In the genomic region with DNA sequence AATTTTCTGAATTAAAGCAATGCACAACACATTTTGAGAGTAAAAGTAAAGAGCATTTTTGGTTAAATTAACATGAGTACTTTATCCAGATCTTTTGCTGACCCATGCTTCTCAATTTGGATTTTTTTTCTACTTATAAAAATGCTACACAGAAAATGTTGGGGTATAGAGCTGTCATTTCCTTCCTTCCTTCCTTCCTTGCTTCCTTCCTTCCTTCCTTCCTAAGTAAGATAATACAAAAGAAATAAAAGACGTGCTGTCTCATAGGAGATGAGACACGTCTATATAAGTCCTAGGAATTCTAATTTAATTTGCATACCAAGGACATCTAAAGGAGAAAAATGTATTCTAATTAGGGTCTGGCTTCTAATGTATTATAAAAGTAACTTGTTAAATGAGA, we compare ENCODE assay signal across 24 cellular contexts. TPM values are rescaled to one million over a fixed set of nuclear protein-coding genes. Genes with fewer than 3 reads are reported as not detected.
"Had no signal": no experiment of that assay in that cellular context is flagged by ENCODE, and none has a peak within 500 bp of the region (broad histone marks: within the 10 kb centered on the region; RNA-seq: fewer than 3 reads in every experiment).

No MANE protein-coding gene starts in this region.

- DNase-seq: islet precursor cell; left ventricle myocardium inferior; mesendoderm; naive thymus-derived CD4-positive, alpha-beta T cell; ovary; right lobe of liver; stimulated activated CD4-positive, alpha-beta T cell treated with anti-CD3 and anti-CD28 coated beads, Interleukin-1b, Interleukin-23, amount 100 ng/mL, for 48 hours; stimulated activated CD4-positive, alpha-beta T cell treated with anti-CD3 and anti-CD28 coated beads, Interleukin-2, amount 100 ng/mL, for 48 hours; stimulated activated naive B cell treated with anti-CD40 and anti-IgM and Interleukin-4, amounts not matched to agents 10 μg/mL and 1 μg/mL and 100 μg/mL, for 72 hours; stimulated activated naive CD8-positive, alpha-beta T cell treated with anti-CD3 and anti-CD28 coated beads, Interleukin-15, Interleukin-2, amounts not matched to agents 100 U/mL and 50 U/mL, for 24 hours; stomach; testis; thyroid gland; transverse colon; upper lobe of right lung had no signal

- H3K27me3 Mint-ChIP-seq: progenitor cell of endocrine pancreas had no signal

- H3K27ac ChIP-seq: hepatocyte, left ventricle myocardium inferior, ovary, right atrium auricular region, right lobe of liver, stomach, testis, thyroid gland, transverse colon, upper lobe of right lung had no signal

- H2AFZ ChIP-seq: hepatocyte had no signal

- H3K36me3 Mint-ChIP-seq: mesothelial cell of epicardium; naive thymus-derived CD4-positive, alpha-beta T cell; natural killer cell treated with Interleukin-12 subunit alpha and Interleukin-12 subunit beta and Interleukin-15 and Interleukin-18, amount 100 ng/mL, for 72 hours; stimulated activated naive B cell treated with anti-CD40 and anti-IgM and Interleukin-4, amounts not matched to agents 10 μg/mL and 1 μg/mL and 100 μg/mL, for 72 hours had no signal

- H3K4me1 Mint-ChIP-seq: naive thymus-derived CD4-positive, alpha-beta T cell; stimulated activated naive B cell treated with anti-CD40 and anti-IgM and Interleukin-4, amounts not matched to agents 10 μg/mL and 1 μg/mL and 100 μg/mL, for 72 hours had no signal

- FAIRE-seq: urothelium cell line had no signal

- H3K4me3 ChIP-seq: hepatocyte, left ventricle myocardium inferior, lung, ovary, right atrium auricular region, right lobe of liver, smooth muscle cell, stomach, testis, thyroid gland, transverse colon, upper lobe of right lung had no signal

- H3K36me3 ChIP-seq: left ventricle myocardium inferior, ovary, right atrium auricular region, right lobe of liver, stomach, thyroid gland, transverse colon, upper lobe of right lung had no signal

- H3K9me3 ChIP-seq: left ventricle myocardium inferior, ovary, right atrium auricular region, right lobe of liver, stomach, testis, thyroid gland, transverse colon, upper lobe of right lung had no signal

- H3K27ac Mint-ChIP-seq: mesothelial cell of epicardium; naive thymus-derived CD4-positive, alpha-beta T cell; natural killer cell treated with Interleukin-12 subunit alpha and Interleukin-12 subunit beta and Interleukin-15 and Interleukin-18, amount 100 ng/mL, for 72 hours; progenitor cell of endocrine pancreas; stimulated activated naive B cell treated with anti-CD40 and anti-IgM and Interleukin-4, amounts not matched to agents 10 μg/mL and 1 μg/mL and 100 μg/mL, for 72 hours had no signal

- H3K9me3 Mint-ChIP-seq: naive thymus-derived CD4-positive, alpha-beta T cell; stimulated activated naive B cell treated with anti-CD40 and anti-IgM and Interleukin-4, amounts not matched to agents 10 μg/mL and 1 μg/mL and 100 μg/mL, for 72 hours had no signal

- ATAC-seq: naive thymus-derived CD4-positive, alpha-beta T cell; natural killer cell treated with Interleukin-12 subunit alpha and Interleukin-12 subunit beta and Interleukin-15 and Interleukin-18, amount 100 ng/mL, for 72 hours; right lobe of liver; stimulated activated naive B cell treated with anti-CD40 and anti-IgM and Interleukin-4, amounts not matched to agents 10 μg/mL and 1 μg/mL and 100 μg/mL, for 72 hours; stimulated activated naive CD8-positive, alpha-beta T cell treated with anti-CD3 and anti-CD28 coated beads, Interleukin-15, Interleukin-2, amounts not matched to agents 100 U/mL and 50 U/mL, for 24 hours; upper lobe of right lung had no signal

- H3K4me3 Mint-ChIP-seq: mesothelial cell of epicardium; naive thymus-derived CD4-positive, alpha-beta T cell; natural killer cell treated with Interleukin-12 subunit alpha and Interleukin-12 subunit beta and Interleukin-15 and Interleukin-18, amount 100 ng/mL, for 72 hours; stimulated activated naive B cell treated with anti-CD40 and anti-IgM and Interleukin-4, amounts not matched to agents 10 μg/mL and 1 μg/mL and 100 μg/mL, for 72 hours had no signal

- H3K4me1 ChIP-seq: right lobe of liver, stomach, testis, thyroid gland, transverse colon had no signal

- H3K27me3 ChIP-seq: hepatocyte, ovary, right atrium auricular region, right lobe of liver, stomach, testis, thyroid gland, transverse colon, upper lobe of right lung had no signal

- H3K4me2 ChIP-seq: hepatocyte, smooth muscle cell had no signal

- H3K79me2 ChIP-seq: hepatocyte had no signal

RNA-seq across cellular contexts. Expression of gene CAV2, which starts 31.0 kb away (rescaled TPM):
- total RNA-seq: natural killer cell treated with Interleukin-12 subunit alpha and Interleukin-12 subunit beta and Interleukin-15 and Interleukin-18, amount 100 ng/mL, for 72 hours had no signal
- polyA plus RNA-seq: naive thymus-derived CD4-positive, alpha-beta T cell; neural cell had no signal

RNA-seq across cellular contexts. Expression of gene CAV1, which starts 56.3 kb away (rescaled TPM):
- total RNA-seq: natural killer cell treated with Interleukin-12 subunit alpha and Interleukin-12 subunit beta and Interleukin-15 and Interleukin-18, amount 100 ng/mL, for 72 hours had no signal
- polyA plus RNA-seq: naive thymus-derived CD4-positive, alpha-beta T cell; neural cell had no signal
